Comparison of ENCODE assay signal across 24 cellular contexts in the genomic region with DNA sequence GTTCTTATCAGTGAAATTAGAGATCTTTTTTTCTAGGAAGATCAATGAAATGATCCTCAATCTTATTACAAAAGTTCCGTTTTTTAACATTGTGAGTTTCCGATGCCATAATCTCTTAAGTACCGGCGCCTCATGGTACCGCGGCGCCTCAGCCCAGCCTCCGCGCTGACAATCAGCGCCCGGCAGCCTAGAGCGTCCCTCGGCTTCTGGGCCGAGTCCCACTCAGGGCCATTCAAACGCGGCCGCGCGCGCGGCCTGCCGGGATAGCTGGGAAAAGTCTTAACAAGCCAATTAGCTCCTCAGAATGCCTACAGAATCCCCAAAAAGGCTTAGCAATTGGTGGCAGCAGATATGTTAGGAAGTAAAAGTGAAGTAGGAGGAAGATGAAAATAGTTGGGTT.
DNase-seq lines count a peak whose midpoint lies in the region; ATAC-seq and TF ChIP-seq lines count a peak whose summit lies in the region.
"Had no signal": no experiment of that assay in that cellular context is flagged by ENCODE, and none has a peak within 500 bp of the region (broad histone marks: within the 10 kb centered on the region; RNA-seq: fewer than 3 reads in every experiment).

No MANE protein-coding gene starts in this region.

- no peaks in the 10 kb centered on the region for H3K36me3 ChIP-seq in skeletal muscle satellite cell (ENCODE audit: insufficient read depth, low read length)
- H3K36me3 ChIP-seq: brain microvascular endothelial cell had no signal

- H3K9me3 ChIP-seq in skeletal muscle satellite cell (replicated peaks; ENCODE audit: low read length) = no peaks in the 10 kb centered on the region
- H3K9me3 ChIP-seq: Caco-2 had no signal

- no peaks in the 10 kb centered on the region for H3K27me3 ChIP-seq in skeletal muscle satellite cell (ENCODE audit: control insufficient read depth, insufficient read depth, low read length)
- H3K27me3 ChIP-seq: brain microvascular endothelial cell, hepatocyte had no signal

- ATAC-seq in GM18502 (IDR thresholded peaks at IDR 0.05; ENCODE audit: poor library complexity, unreplicated experiment) = no peak

- DNase-seq in NCI-H2227 (lab: John Stamatoyannopoulos, UW; ENCODE audit: unreplicated experiment) = peak; percentile 47
- DNase-seq in cardiac fibroblast (ENCODE audit: low read depth in 2 of 2) = peak; percentile 15 to 22
- DNase-seq in inferior parietal cortex (ENCODE audit: extremely low spot score) = peak; percentile 8
- no peak for DNase-seq in NCI-H2196 treated with DMSO at 0.1 percent for 48 hours (lab: John Stamatoyannopoulos, UW; ENCODE audit: unreplicated experiment)
- no peak for DNase-seq in activated CD4-positive, CD25-positive, alpha-beta regulatory T cell (lab: John Stamatoyannopoulos, UW)
- DNase-seq in stimulated activated naive CD4-positive, alpha-beta T cell (lab: John Stamatoyannopoulos, UW) = no peak
- DNase-seq: activated CD4-positive, alpha-beta T cell treated with anti-CD3 and anti-CD28 coated beads, Interleukin-2, amount 10 ng/mL, durations not matched to agents 7 days and 5 days; activated naive CD4-positive, alpha-beta T cell treated with anti-CD3 and anti-CD28 coated beads for 36 hours; brain microvascular endothelial cell; Caco-2; effector CD4-positive, alpha-beta T cell; GF-D8; KG1; kidney; NCI-H1092 treated with DMSO at 0.1 percent for 48 hours; NCI-H748 treated with DMSO at 0.1 percent for 48 hours; PC-9; small intestine; stimulated activated CD4-positive, alpha-beta T cell treated with anti-CD3 and anti-CD28 coated beads, Interleukin-4, amount 100 ng/mL, for 4 hours; stimulated activated CD8-positive, alpha-beta memory T cell treated with anti-CD3 and anti-CD28 coated beads, Interleukin-4, amount 100 ng/mL, for 48 hours had no signal

- H3K4me1 ChIP-seq in skeletal muscle satellite cell (ENCODE audit: control insufficient read depth, insufficient read depth, low read length) = no peaks in the 10 kb centered on the region
- H3K4me1 ChIP-seq: Caco-2 had no signal

- H3K9ac ChIP-seq in skeletal muscle satellite cell (ENCODE audit: low read depth, low read length) = no peak overlapping the region

- H3K4me2 ChIP-seq in skeletal muscle satellite cell (ENCODE audit: low read length) = peak overlapping the region; percentile 37
- H3K4me2 ChIP-seq: hepatocyte, PC-9 had no signal

- H3K4me3 ChIP-seq in cardiac fibroblast (replicated peaks in 1 of 2; ENCODE audit: low read depth in 2 of 2, low read length in 2 of 2) (no peak overlapping the region), skeletal muscle satellite cell (ENCODE audit: low read length) (no peak overlapping the region)
- H3K4me3 ChIP-seq: hepatocyte, PC-9, SK-N-MC had no signal

- no peak for TF ChIP-seq CTCF in cardiac fibroblast (IDR thresholded peaks at IDR 0.05; ENCODE audit: low read depth, low read length)

Comparison
In these comparisons a context has a peak if more than half of its experiments do, and no peak if none do; other contexts are left out.
1. DNase-seq: peak in NCI-H2227 (single experiment), cardiac fibroblast (2 of 2) and inferior parietal cortex (single experiment); none in NCI-H2196 treated with DMSO at 0.1 percent for 48 hours (single experiment), activated CD4-positive, CD25-positive, alpha-beta regulatory T cell (0 of 4) and stimulated activated naive CD4-positive, alpha-beta T cell (0 of 6).